In genomic region chr6:18226451-18226850, GRCh38 we compare ENCODE assay signal across 16 cellular contexts. TPM values are rescaled to one million over a fixed set of nuclear protein-coding genes. Genes with fewer than 3 reads are reported as not detected.
A peak's percentile ranks its signal among the peaks of the same experiment; 100 is the strongest.
DNase-seq lines count a peak whose midpoint lies in the region; ATAC-seq and TF ChIP-seq lines count a peak whose summit lies in the region.
"Had no signal": no experiment of that assay in that cellular context is flagged by ENCODE, and none has a peak within 500 bp of the region (broad histone marks: within the 10 kb centered on the region; RNA-seq: fewer than 3 reads in every experiment).

No MANE protein-coding gene starts in this region.

- CTCF ChIA-PET in SK-N-SH (lab: Yijun Ruan, JAX) = no interaction called here
- CTCF ChIA-PET in RWPE1 (lab: Yijun Ruan, JAX) = no interaction called here
- CTCF ChIA-PET in activated CD4-positive, alpha-beta T cell treated with anti-CD3 and anti-CD28 coated beads, Interleukin-2, amount 10 ng/mL, durations not matched to agents 7 days and 5 days (lab: Charles Lee) = interaction anchor here (0.6 to 1.3 kb wide), 2 partner anchors 10 to 15 kb away, joined by 3 read pairs; no protein-coding TSS in a partner anchor

- H3K36me3 ChIP-seq in SK-N-SH (replicated peaks in 1 of 2; ENCODE audit: control insufficient read depth in 1 of 2, insufficient read depth in 2 of 2, low read length in 1 of 2) = peaks cover 55 to 73% of the 10 kb centered on the region in 2 experiments

- ATAC-seq in SK-N-SH treated with all-trans-retinoic acid at 6 μM for 48 hours (peak; percentile 61), GM21825 (IDR thresholded peaks at IDR 0.05; ENCODE audit: unreplicated experiment) (no peak)
- ATAC-seq: activated T-cell treated with anti-CD3 and anti-CD28 coated beads, Interleukin-2, amount 50 U/mL, for 4 hours had no signal

- H3K27me3 ChIP-seq in SK-N-SH (ENCODE audit: insufficient read depth) = no peaks in the 10 kb centered on the region
- H3K27me3 ChIP-seq: MG63 had no signal

- H3F3A ChIP-seq in SK-N-SH (replicated peaks; ENCODE audit: insufficient read depth) = peaks cover 10% of the 10 kb centered on the region

- no peak overlapping the region for H3K4me2 ChIP-seq in SK-N-SH

- no peak for TF ChIP-seq RAD21 in SK-N-SH (IDR thresholded peaks at IDR 0.05; ENCODE audit: low read length)

- DNase-seq in SK-N-SH (no peak), RWPE1 (ENCODE audit: low spot score) (no peak), fibroblast of peridontal ligament (ENCODE audit: extremely low read depth) (peak; percentile 90), renal cortical epithelial cell (ENCODE audit: low read depth) (peak; percentile 81)
- DNase-seq in activated CD8-positive, alpha-beta memory T cell treated with anti-CD3 and anti-CD28 coated beads, Interleukin-2, amount 50 U/mL, for 4 hours = no peak
- no peak for DNase-seq in activated CD4-positive, alpha-beta T cell treated with anti-CD3 and anti-CD28 coated beads, Interleukin-2, amount 10 ng/mL, durations not matched to agents 7 days and 5 days
- DNase-seq: activated CD4-positive, CD25-positive, alpha-beta regulatory T cell; activated T-cell treated with anti-CD3 and anti-CD28 coated beads, Interleukin-2, amount 50 U/mL, for 4 hours; aorta; DMS153; MG63; posterior cingulate gyrus had no signal

- TF ChIP-seq CTCF in SK-N-SH (IDR thresholded peaks at IDR 0.05) (no peak), RWPE1 (conservative IDR thresholded peaks at IDR 0.05; ENCODE audit: low read depth) (no peak)

- H4K20me1 ChIP-seq in SK-N-SH (ENCODE audit: insufficient read depth) = no peaks in the 10 kb centered on the region

- no peaks in the 10 kb centered on the region for H3K27me3 Mint-ChIP-seq in activated CD4-positive, alpha-beta T cell treated with anti-CD3 and anti-CD28 coated beads, Interleukin-2, amount 10 ng/mL, durations not matched to agents 7 days and 5 days
- H3K27me3 Mint-ChIP-seq: memory B cell, type B pancreatic cell had no signal

- H3K4me3 ChIP-seq in SK-N-SH (ENCODE audit: low read depth in 2 of 2, low read length in 1 of 2) = no peak overlapping the region
- H3K4me3 ChIP-seq: MG63 had no signal

- peaks cover 14% of the 10 kb centered on the region for H3K9me3 Mint-ChIP-seq in activated CD4-positive, alpha-beta T cell treated with anti-CD3 and anti-CD28 coated beads, Interleukin-2, amount 10 ng/mL, durations not matched to agents 7 days and 5 days

- H3K9me3 ChIP-seq in SK-N-SH = no peaks in the 10 kb centered on the region; the same call in 1 of the 2 replicates
- H3K9me3 ChIP-seq: MG63 had no signal

- H3K79me2 ChIP-seq in SK-N-SH (ENCODE audit: insufficient read depth) = peaks cover 47% of the 10 kb centered on the region

- no peak overlapping the region for H3K4me3 Mint-ChIP-seq in activated CD4-positive, alpha-beta T cell treated with anti-CD3 and anti-CD28 coated beads, Interleukin-2, amount 10 ng/mL, durations not matched to agents 7 days and 5 days
- H3K4me3 Mint-ChIP-seq: activated T-cell treated with anti-CD3 and anti-CD28 coated beads, Interleukin-2, amount 50 U/mL, for 4 hours; memory B cell; type B pancreatic cell had no signal

- H3K4me1 Mint-ChIP-seq in activated CD4-positive, alpha-beta T cell treated with anti-CD3 and anti-CD28 coated beads, Interleukin-2, amount 10 ng/mL, durations not matched to agents 7 days and 5 days = peaks cover 12% of the 10 kb centered on the region

- POLR2A ChIA-PET in SK-N-SH (lab: Yijun Ruan, JAX) = no interaction called here
- POLR2A ChIA-PET in RWPE1 (lab: Yijun Ruan, JAX; ENCODE audit: low non-redundant PET) = no interaction called here
- POLR2A ChIA-PET in activated CD4-positive, alpha-beta T cell treated with anti-CD3 and anti-CD28 coated beads, Interleukin-2, amount 10 ng/mL, durations not matched to agents 7 days and 5 days (lab: Charles Lee) = no interaction called here

- H3K27ac Mint-ChIP-seq in activated CD4-positive, alpha-beta T cell treated with anti-CD3 and anti-CD28 coated beads, Interleukin-2, amount 10 ng/mL, durations not matched to agents 7 days and 5 days = no peak overlapping the region
- H3K27ac Mint-ChIP-seq: memory B cell, type B pancreatic cell had no signal

- no peak overlapping the region for H2AFZ ChIP-seq in SK-N-SH (ENCODE audit: low read depth)

- no peak overlapping the region for H3K9ac ChIP-seq in SK-N-SH

- no peak for TF ChIP-seq EP300 in SK-N-SH (IDR thresholded peaks at IDR 0.05; ENCODE audit: borderline replicate concordance in 1 of 2, low read depth in 1 of 2, low read length in 1 of 2)

- peak overlapping the region in 1 of 2 experiments; percentile 3; a peak in 1 of 4 replicates for H3K27ac ChIP-seq in SK-N-SH (ENCODE audit: low read depth in 2 of 2, low read length in 1 of 2)
- 0 out of 2 replicates have a peak overlapping the region, but pooled peaks have one; percentile 15 for H3K27ac ChIP-seq in RWPE1

- 100% methylated on average over 2 of the region's 2 CpGs for WGBS in SK-N-SH (ENCODE audit: low lambda C conversion rate)

- peaks cover 73% of the 10 kb centered on the region for H3K36me3 Mint-ChIP-seq in activated CD4-positive, alpha-beta T cell treated with anti-CD3 and anti-CD28 coated beads, Interleukin-2, amount 10 ng/mL, durations not matched to agents 7 days and 5 days (ENCODE audit: low read depth)

- no peaks in the 10 kb centered on the region for H3K9me2 ChIP-seq in SK-N-SH

- peaks cover 0 to 2% of the 10 kb centered on the region in 2 experiments; a peak in 1 of 4 replicates for H3K4me1 ChIP-seq in SK-N-SH (ENCODE audit: control insufficient read depth in 1 of 2, insufficient read depth in 2 of 2, low read depth in 1 of 2, low read length in 1 of 2)

TF ChIP-seq in SK-N-SH treated with all-trans-retinoic acid at 6 μM for 48 hours, 23 proteins besides CTCF, POLR2A, EP300 and RAD21 (continues in another document):
- TF ChIP-seq ZNF70 (CRISPR knock-in tag; IDR thresholded peaks at IDR 0.05) (no peak), ESRRG (CRISPR knock-in tag; IDR thresholded peaks at IDR 0.05) (no peak), ARNTL (CRISPR knock-in tag; IDR thresholded peaks at IDR 0.05; ENCODE audit: borderline replicate concordance, low read depth) (no peak), ISL1 (CRISPR knock-in tag; IDR thresholded peaks at IDR 0.05) (no peak), ZC3H10 (CRISPR knock-in tag; IDR thresholded peaks at IDR 0.05) (no peak), ZFP3 (CRISPR knock-in tag; IDR thresholded peaks at IDR 0.05) (no peak), BACH2 (CRISPR knock-in tag; IDR thresholded peaks at IDR 0.05; ENCODE audit: borderline replicate concordance) (no peak), GLIS3 (CRISPR knock-in tag; IDR thresholded peaks at IDR 0.05) (no peak), RARB (CRISPR knock-in tag; IDR thresholded peaks at IDR 0.05) (no peak), CREB5 (CRISPR knock-in tag; IDR thresholded peaks at IDR 0.05; ENCODE audit: low read depth) (no peak), ZNF565 (CRISPR knock-in tag; conservative IDR thresholded peaks at IDR 0.05; ENCODE audit: low read depth) (no peak), CSDC2 (CRISPR knock-in tag; IDR thresholded peaks at IDR 0.05) (no peak), PPARA (CRISPR knock-in tag; IDR thresholded peaks at IDR 0.05; ENCODE audit: borderline replicate concordance) (no peak), ZFP30 (CRISPR knock-in tag; IDR thresholded peaks at IDR 0.05) (no peak)

TF ChIP-seq in SK-N-SH, 30 proteins besides CTCF, POLR2A, EP300 and RAD21:
- TF ChIP-seq TAF1 (IDR thresholded peaks at IDR 0.05; ENCODE audit: borderline replicate concordance, low read depth, low read length) (no peak), FOSL2 (IDR thresholded peaks at IDR 0.05; ENCODE audit: borderline replicate concordance, low read depth) (no peak), GABPA (IDR thresholded peaks at IDR 0.05; ENCODE audit: low read depth) (no peak), ELF1 (IDR thresholded peaks at IDR 0.05) (no peak), FOXJ3 (CRISPR knock-in tag; IDR thresholded peaks at IDR 0.05) (no peak), SIN3A (IDR thresholded peaks at IDR 0.05; ENCODE audit: borderline replicate concordance, low read depth, low read length) (no peak)
- TF ChIP-seq, protein P1, sequence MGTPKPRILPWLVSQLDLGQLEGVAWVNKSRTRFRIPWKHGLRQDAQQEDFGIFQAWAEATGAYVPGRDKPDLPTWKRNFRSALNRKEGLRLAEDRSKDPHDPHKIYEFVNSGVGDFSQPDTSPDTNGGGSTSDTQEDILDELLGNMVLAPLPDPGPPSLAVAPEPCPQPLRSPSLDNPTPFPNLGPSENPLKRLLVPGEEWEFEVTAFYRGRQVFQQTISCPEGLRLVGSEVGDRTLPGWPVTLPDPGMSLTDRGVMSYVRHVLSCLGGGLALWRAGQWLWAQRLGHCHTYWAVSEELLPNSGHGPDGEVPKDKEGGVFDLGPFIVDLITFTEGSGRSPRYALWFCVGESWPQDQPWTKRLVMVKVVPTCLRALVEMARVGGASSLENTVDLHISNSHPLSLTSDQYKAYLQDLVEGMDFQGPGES (IDR thresholded peaks at IDR 0.05; ENCODE audit: low read depth, low read length) = no peak
TF ChIP-seq in SK-N-SH: peak in this region for 0.

RNA-seq across cellular contexts. Expression of gene DEK, which starts 37.9 kb away (rescaled TPM):
- 34.2 and 35.7 TPM in 2 replicates for polyA plus RNA-seq in SK-N-SH (2012; rRNA removed)
- 49.1 and 63.6 TPM in 2 replicates for polyA plus RNA-seq in SK-N-SH (2012; cell fraction: cytosol; rRNA removed)
- polyA plus RNA-seq in SK-N-SH (2012; cell fraction: nucleus; rRNA removed) = 14.3 and 22.4 TPM in 2 replicates
- total RNA-seq in renal cortical epithelial cell = 112 and 116 TPM in 2 replicates
- 100 to 1,000 TPM; 246 to 282 TPM for total RNA-seq in activated CD4-positive, alpha-beta T cell treated with anti-CD3 and anti-CD28 coated beads, Interleukin-2, amount 10 ng/mL, durations not matched to agents 7 days and 5 days

Comparison
In these comparisons a context has a peak if more than half of its experiments do, and no peak if none do; other contexts are left out.
1. DNase-seq: peak in fibroblast of peridontal ligament (single experiment) and renal cortical epithelial cell (single experiment); none in SK-N-SH (single experiment), RWPE1 (single experiment), activated CD8-positive, alpha-beta memory T cell treated with anti-CD3 and anti-CD28 coated beads, Interleukin-2, amount 50 U/mL, for 4 hours (single experiment) and activated CD4-positive, alpha-beta T cell treated with anti-CD3 and anti-CD28 coated beads, Interleukin-2, amount 10 ng/mL, durations not matched to agents 7 days and 5 days (single experiment).